ENCODE assay signal across 15 cellular contexts in the genomic region with DNA sequence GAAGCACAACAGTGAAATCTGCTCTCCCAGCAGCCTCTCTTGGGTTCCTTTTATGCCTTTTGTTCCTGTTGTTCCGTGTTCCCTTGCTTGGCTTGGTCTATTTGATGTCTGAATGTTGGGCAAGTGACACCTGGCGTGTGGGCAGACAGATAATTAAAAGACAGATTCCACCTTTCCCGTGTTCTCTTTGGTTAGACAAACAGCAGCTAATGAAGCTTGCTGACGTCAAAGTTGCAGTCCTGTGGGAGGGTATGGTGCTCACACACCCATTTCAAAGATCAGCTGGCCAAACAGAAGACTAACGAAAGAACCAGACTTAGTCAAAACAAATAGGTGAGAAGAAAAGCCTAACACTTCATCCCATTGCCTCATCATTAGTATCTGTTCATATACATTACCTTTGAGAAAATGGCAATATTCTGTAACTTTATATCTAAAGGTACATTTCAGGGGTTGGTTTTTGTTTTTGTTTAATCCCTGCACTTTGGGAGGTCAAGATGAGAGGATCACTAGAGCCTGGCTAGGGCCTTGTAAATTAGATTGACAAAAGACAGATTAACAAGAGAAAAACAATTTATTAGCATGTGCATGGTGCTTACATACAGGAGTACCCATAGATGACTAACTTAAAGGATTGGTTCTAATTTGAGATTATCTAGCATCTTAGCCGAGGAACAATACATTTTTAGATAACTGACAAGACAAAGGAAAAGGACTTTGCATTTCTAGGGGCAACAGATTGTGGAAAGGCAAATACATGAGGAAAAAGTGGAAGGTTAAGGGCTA. TPM values are rescaled to one million over a fixed set of nuclear protein-coding genes. Genes with fewer than 3 reads are reported as not detected.
DNase-seq lines count a peak whose midpoint lies in the region; ATAC-seq and TF ChIP-seq lines count a peak whose summit lies in the region.
"Had no signal": no experiment of that assay in that cellular context is flagged by ENCODE, and none has a peak within 500 bp of the region (broad histone marks: within the 10 kb centered on the region; RNA-seq: fewer than 3 reads in every experiment).

No MANE protein-coding gene starts in this region.

- no peaks in the 10 kb centered on the region for H3K36me3 ChIP-seq in OCI-LY3 (replicated peaks; ENCODE audit: low read depth, low read length)
- H3K36me3 ChIP-seq: upper lobe of right lung had no signal

- TF ChIP-seq CTCF in OCI-LY3 (IDR thresholded peaks at IDR 0.05; ENCODE audit: low read depth, low read length) (no peak), natural killer cell (IDR thresholded peaks at IDR 0.05) (no peak)

- peak overlapping the region; percentile 92 for H3K27ac ChIP-seq in OCI-LY3 (ENCODE audit: low read length)
- H3K27ac ChIP-seq: epithelial cell of prostate, upper lobe of right lung had no signal

- H3K4me3 Mint-ChIP-seq in natural killer cell = no peak overlapping the region

- peaks cover 84% of the 10 kb centered on the region for H3K4me1 ChIP-seq in OCI-LY3 (ENCODE audit: low read length)
- H3K4me1 ChIP-seq: upper lobe of right lung had no signal

- H3K9ac ChIP-seq in OCI-LY3 (ENCODE audit: low read length) = peak overlapping the region; percentile 49

- H3K4me1 Mint-ChIP-seq in natural killer cell = no peaks in the 10 kb centered on the region

- no peaks in the 10 kb centered on the region for H3K27me3 ChIP-seq in OCI-LY3 (ENCODE audit: low read depth, low read length)
- H3K27me3 ChIP-seq: upper lobe of right lung had no signal

- H4K20me1 ChIP-seq in OCI-LY3 (ENCODE audit: insufficient read depth, low read length) = no peaks in the 10 kb centered on the region

- peak overlapping the region; percentile 62 for H3K4me3 ChIP-seq in OCI-LY3 (ENCODE audit: low read length)
- H3K4me3 ChIP-seq: upper lobe of right lung had no signal

- peaks cover 0 to 2% of the 10 kb centered on the region in 2 donors for H3K27me3 Mint-ChIP-seq in natural killer cell (ENCODE audit: low read depth in 2 of 2)

- H3K4me2 ChIP-seq in OCI-LY3 (ENCODE audit: low read length) = peak overlapping the region; percentile 85

- ATAC-seq in GM21360 (IDR thresholded peaks at IDR 0.05; ENCODE audit: unreplicated experiment) (peak; percentile 38), HG03159 (IDR thresholded peaks at IDR 0.05; ENCODE audit: unreplicated experiment) (peak; percentile 40), HG03135 (IDR thresholded peaks at IDR 0.05; ENCODE audit: unreplicated experiment) (no peak), natural killer cell (no peak)
- ATAC-seq: left cardiac atrium, Panc1 had no signal

- H2AFZ ChIP-seq in OCI-LY3 (ENCODE audit: low read depth, low read length) = peak overlapping the region; percentile 27; the same call in 1 of the 2 replicates

- H3K36me3 Mint-ChIP-seq in natural killer cell = no peaks in the 10 kb centered on the region

- H3K9me3 Mint-ChIP-seq in natural killer cell = no peaks in the 10 kb centered on the region

- no peak overlapping the region for H3K27ac Mint-ChIP-seq in natural killer cell

- peak; percentile 64 for DNase-seq in G401 (ENCODE audit: low spot score)
- no peak for DNase-seq in NCI-H345 treated with DMSO at 0.1 percent for 48 hours (lab: John Stamatoyannopoulos, UW; ENCODE audit: unreplicated experiment)
- no peak for DNase-seq in NCI-H187 (lab: John Stamatoyannopoulos, UW)
- DNase-seq in natural killer cell = no peak
- DNase-seq: head of caudate nucleus, left cardiac atrium, NCI-H2171, posterior cingulate gyrus, upper lobe of right lung had no signal

- H3K9me3 ChIP-seq in OCI-LY3 (ENCODE audit: insufficient read depth, low read length) = no peaks in the 10 kb centered on the region
- H3K9me3 ChIP-seq: upper lobe of right lung had no signal

- intact Hi-C loops in natural killer cell (cut with micrococcal nuclease) = no loop called here

- in situ Hi-C loops in G401 (cut with HindIII; ENCODE audit: low sequenced_read_pairs) = no loop called here

- no peaks in the 10 kb centered on the region for H3K79me2 ChIP-seq in OCI-LY3 (ENCODE audit: low read length)

RNA-seq across cellular contexts. Expression of gene TNFRSF21, which starts 48.9 kb away (rescaled TPM):
- total RNA-seq in G401 (2014; rRNA removed; shearing (Covaris generic)) = 0.12 and 1.7 TPM in 2 replicates
- total RNA-seq in natural killer cell = under 1 TPM in 2 of 3 donors, not detected in 1; 0.58 to 0.92 TPM

Comparison
In these comparisons a context has a peak if more than half of its experiments do, and no peak if none do; other contexts are left out.
1. ATAC-seq: peak in GM21360 (single experiment) and HG03159 (single experiment); none in HG03135 (single experiment) and natural killer cell (0 of 3).